ENCODE assay signal across 2 cellular contexts in the genomic region with DNA sequence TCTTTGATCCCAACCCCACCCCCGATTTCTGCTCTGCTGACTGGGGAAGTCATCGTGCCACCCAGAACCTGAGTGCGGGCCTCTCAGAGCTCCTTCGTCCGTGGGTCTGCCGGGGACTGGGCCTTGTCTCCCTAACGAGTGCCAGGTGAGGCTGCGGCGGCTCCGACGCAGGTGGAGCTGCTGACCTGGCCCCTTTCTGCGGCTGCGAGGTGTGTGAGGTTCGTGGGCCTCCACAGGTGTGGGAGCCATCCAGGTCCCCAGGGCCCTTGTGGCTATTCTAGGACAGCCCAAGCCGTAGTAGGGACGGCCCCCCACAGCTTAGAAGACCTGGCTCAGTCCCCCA.
TF ChIP-seq lines count a peak whose summit lies in the region.

No MANE protein-coding gene starts in this region.

TF ChIP-seq in HEK293, 187 proteins besides CTCF, POLR2A, EP300 and RAD21 (continued from another document):
- TF ChIP-seq, protein P1, sequence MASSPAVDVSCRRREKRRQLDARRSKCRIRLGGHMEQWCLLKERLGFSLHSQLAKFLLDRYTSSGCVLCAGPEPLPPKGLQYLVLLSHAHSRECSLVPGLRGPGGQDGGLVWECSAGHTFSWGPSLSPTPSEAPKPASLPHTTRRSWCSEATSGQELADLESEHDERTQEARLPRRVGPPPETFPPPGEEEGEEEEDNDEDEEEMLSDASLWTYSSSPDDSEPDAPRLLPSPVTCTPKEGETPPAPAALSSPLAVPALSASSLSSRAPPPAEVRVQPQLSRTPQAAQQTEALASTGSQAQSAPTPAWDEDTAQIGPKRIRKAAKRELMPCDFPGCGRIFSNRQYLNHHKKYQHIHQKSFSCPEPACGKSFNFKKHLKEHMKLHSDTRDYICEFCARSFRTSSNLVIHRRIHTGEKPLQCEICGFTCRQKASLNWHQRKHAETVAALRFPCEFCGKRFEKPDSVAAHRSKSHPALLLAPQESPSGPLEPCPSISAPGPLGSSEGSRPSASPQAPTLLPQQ (tag by site-specific recombination; IDR thresholded peaks at IDR 0.05): no peak
- TF ChIP-seq ZIC2 (tag by site-specific recombination; IDR thresholded peaks at IDR 0.05) (no peak), ZNF777 (tag by site-specific recombination; IDR thresholded peaks at IDR 0.05; ENCODE audit: borderline replicate concordance) (no peak), ZNF629 (tag by site-specific recombination; IDR thresholded peaks at IDR 0.05) (no peak), ZNF48 (tag by site-specific recombination; IDR thresholded peaks at IDR 0.05) (no peak)
- TF ChIP-seq, protein P2, sequence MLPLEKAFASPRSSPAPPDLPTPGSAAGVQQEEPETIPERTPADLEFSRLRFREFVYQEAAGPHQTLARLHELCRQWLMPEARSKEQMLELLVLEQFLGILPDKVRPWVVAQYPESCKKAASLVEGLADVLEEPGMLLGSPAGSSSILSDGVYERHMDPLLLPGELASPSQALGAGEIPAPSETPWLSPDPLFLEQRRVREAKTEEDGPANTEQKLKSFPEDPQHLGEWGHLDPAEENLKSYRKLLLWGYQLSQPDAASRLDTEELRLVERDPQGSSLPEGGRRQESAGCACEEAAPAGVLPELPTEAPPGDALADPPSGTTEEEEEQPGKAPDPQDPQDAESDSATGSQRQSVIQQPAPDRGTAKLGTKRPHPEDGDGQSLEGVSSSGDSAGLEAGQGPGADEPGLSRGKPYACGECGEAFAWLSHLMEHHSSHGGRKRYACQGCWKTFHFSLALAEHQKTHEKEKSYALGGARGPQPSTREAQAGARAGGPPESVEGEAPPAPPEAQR (tag by site-specific recombination; IDR thresholded peaks at IDR 0.05): no peak
- TF ChIP-seq, protein P3, sequence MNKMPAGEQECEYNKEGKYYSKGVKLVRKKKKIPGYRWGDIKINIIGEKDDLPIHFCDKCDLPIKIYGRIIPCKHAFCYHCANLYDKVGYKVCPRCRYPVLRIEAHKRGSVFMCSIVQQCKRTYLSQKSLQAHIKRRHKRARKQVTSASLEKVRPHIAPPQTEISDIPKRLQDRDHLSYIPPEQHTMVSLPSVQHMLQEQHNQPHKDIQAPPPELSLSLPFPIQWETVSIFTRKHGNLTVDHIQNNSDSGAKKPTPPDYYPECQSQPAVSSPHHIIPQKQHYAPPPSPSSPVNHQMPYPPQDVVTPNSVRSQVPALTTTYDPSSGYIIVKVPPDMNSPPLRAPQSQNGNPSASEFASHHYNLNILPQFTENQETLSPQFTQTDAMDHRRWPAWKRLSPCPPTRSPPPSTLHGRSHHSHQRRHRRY (tag by site-specific recombination; IDR thresholded peaks at IDR 0.05): no peak

TF ChIP-seq in neural cell, 6 proteins besides CTCF, POLR2A, EP300 and RAD21 (continued from another document):
- TF ChIP-seq, protein P4, sequence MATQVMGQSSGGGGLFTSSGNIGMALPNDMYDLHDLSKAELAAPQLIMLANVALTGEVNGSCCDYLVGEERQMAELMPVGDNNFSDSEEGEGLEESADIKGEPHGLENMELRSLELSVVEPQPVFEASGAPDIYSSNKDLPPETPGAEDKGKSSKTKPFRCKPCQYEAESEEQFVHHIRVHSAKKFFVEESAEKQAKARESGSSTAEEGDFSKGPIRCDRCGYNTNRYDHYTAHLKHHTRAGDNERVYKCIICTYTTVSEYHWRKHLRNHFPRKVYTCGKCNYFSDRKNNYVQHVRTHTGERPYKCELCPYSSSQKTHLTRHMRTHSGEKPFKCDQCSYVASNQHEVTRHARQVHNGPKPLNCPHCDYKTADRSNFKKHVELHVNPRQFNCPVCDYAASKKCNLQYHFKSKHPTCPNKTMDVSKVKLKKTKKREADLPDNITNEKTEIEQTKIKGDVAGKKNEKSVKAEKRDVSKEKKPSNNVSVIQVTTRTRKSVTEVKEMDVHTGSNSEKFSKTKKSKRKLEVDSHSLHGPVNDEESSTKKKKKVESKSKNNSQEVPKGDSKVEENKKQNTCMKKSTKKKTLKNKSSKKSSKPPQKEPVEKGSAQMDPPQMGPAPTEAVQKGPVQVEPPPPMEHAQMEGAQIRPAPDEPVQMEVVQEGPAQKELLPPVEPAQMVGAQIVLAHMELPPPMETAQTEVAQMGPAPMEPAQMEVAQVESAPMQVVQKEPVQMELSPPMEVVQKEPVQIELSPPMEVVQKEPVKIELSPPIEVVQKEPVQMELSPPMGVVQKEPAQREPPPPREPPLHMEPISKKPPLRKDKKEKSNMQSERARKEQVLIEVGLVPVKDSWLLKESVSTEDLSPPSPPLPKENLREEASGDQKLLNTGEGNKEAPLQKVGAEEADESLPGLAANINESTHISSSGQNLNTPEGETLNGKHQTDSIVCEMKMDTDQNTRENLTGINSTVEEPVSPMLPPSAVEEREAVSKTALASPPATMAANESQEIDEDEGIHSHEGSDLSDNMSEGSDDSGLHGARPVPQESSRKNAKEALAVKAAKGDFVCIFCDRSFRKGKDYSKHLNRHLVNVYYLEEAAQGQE (IDR thresholded peaks at IDR 0.05; ENCODE audit: borderline replicate concordance): no peak
- TF ChIP-seq POLR2AphosphoS5 (IDR thresholded peaks at IDR 0.05): no peak
- no peak for TF ChIP-seq SMC3 (conservative IDR thresholded peaks at IDR 0.05; ENCODE audit: poor library complexity)
TF ChIP-seq in neural cell: peak in this region for 0.
